34 cellular contexts compared by ENCODE assay signal in genomic region chrX:142505839-142506238, GRCh38.
"Had no signal": no experiment of that assay in that cellular context is flagged by ENCODE, and none has a peak within 500 bp of the region (broad histone marks: within the 10 kb centered on the region; RNA-seq: fewer than 3 reads in every experiment).

No MANE protein-coding gene starts in this region.

- H3K9me3 ChIP-seq: MG63 had no signal

- H3K27ac ChIP-seq: KMS-11 had no signal

- H3K27me3 ChIP-seq: MG63 had no signal

- H3K4me3 ChIP-seq: MG63 had no signal

- H3K36me3 ChIP-seq: MG63 had no signal

- H3K9ac ChIP-seq: KMS-11 had no signal

- DNase-seq: Karpas-422, Kasumi-1, KG1, MG63, MM.1S, MV-4-11, NCI-H1048, NCI-H1092, NCI-H1092 treated with DMSO at 0.1 percent for 48 hours, NCI-H1105, NCI-H1105 treated with DMSO at 0.1 percent for 48 hours, NCI-H1417, NCI-H1417 treated with DMSO at 0.1 percent for 48 hours, NCI-H1436, NCI-H1436 treated with DMSO at 0.1 percent for 48 hours, NCI-H146, NCI-H1694, NCI-H1694 treated with DMSO at 0.1 percent for 48 hours, NCI-H187, NCI-H187 treated with DMSO at 0.1 percent for 48 hours, NCI-H1930, NCI-H2029, NCI-H2029 treated with DMSO at 0.1 percent for 48 hours, NCI-H2081, NCI-H2081 treated with DMSO at 0.1 percent for 48 hours, NCI-H2107, NCI-H2171, NCI-H2171 treated with DMSO at 0.1 percent for 48 hours, NCI-H2227 treated with DMSO at 0.1 percent for 48 hours, NCI-H226, NCI-H345, NCI-H446, NCI-H446 treated with DMSO at 0.1 percent for 48 hours had no signal

- H3K4me2 ChIP-seq: KMS-11 had no signal
